In genomic region chr18:57806891-57807280, GRCh38 we compare ENCODE assay signal across 12 cellular contexts. TPM values are rescaled to one million over a fixed set of nuclear protein-coding genes. Genes with fewer than 3 reads are reported as not detected.
DNase-seq lines count a peak whose midpoint lies in the region; ATAC-seq, FAIRE-seq and TF ChIP-seq lines count a peak whose summit lies in the region.
"Had no signal": no experiment of that assay in that cellular context is flagged by ENCODE, and none has a peak within 500 bp of the region (broad histone marks: within the 10 kb centered on the region; RNA-seq: fewer than 3 reads in every experiment).

No MANE protein-coding gene starts in this region.

- no peak overlapping the region for H3K4me3 ChIP-seq in astrocyte of the spinal cord (ENCODE audit: low read depth, low read length)
- no peak overlapping the region for H3K4me3 ChIP-seq in left lung
- H3K4me3 ChIP-seq in aorta (ENCODE audit: low read length in 2 of 2), result no peak overlapping the region

- in situ Hi-C loops in astrocyte of the spinal cord (cut with HindIII; ENCODE audit: low sequenced_read_pairs), result no loop called here

- peaks cover 0 to 39% of the 10 kb centered on the region in 2 donors for H3K27me3 ChIP-seq in left lung
- no peaks in the 10 kb centered on the region for H3K27me3 ChIP-seq in aorta (ENCODE audit: control insufficient read depth in 1 of 2, insufficient read depth in 2 of 2, low read length in 1 of 2)

- H3K9me3 ChIP-seq in left lung (peaks cover 0 to 3% of the 10 kb centered on the region in 2 donors), aorta (ENCODE audit: control insufficient read depth, low read length) (no peaks in the 10 kb centered on the region)

- TF ChIP-seq CTCF in astrocyte of the spinal cord (IDR thresholded peaks at IDR 0.05; ENCODE audit: low read depth, low read length) (no peak), left lung (IDR thresholded peaks at IDR 0.05) (no peak)

- intact Hi-C loops in left cardiac atrium (cut with DNase I) (loop anchor here in 1 of 2 donors (10.0 kb wide), 1 partner anchor 172 kb away; no protein-coding TSS in a partner anchor), Right ventricle myocardium inferior (cut with DNase I) (loop anchor here (1.0 to 10.0 kb wide), 3 partner anchors 92 to 177 kb away; no protein-coding TSS in a partner anchor), left lung (cut with DNase I) (no loop called here), aorta (cut with DNase I) (no loop called here)

- DNase-seq in left cardiac atrium (peak; percentile 49), Right ventricle myocardium inferior (ENCODE audit: missing footprints) (no peak), astrocyte of the spinal cord (ENCODE audit: low read depth, low spot score) (peak; percentile 73), left lung (no peak), aorta (peak in 1 of 2 donors; percentile 67), GM19239 (ENCODE audit: insufficient read length, low spot score) (no peak), SHP77 treated with DMSO at 0.1 percent for 48 hours (lab: John Stamatoyannopoulos, UW) (no peak)
- DNase-seq: activated T-cell treated with anti-CD3 and anti-CD28 coated beads, Interleukin-2, amount 50 U/mL, for 1 hour; effector CD8-positive, alpha-beta T cell; NCI-H2029 treated with DMSO at 0.1 percent for 48 hours had no signal

- ATAC-seq in left cardiac atrium, result peak in 1 of 2 donors; percentile 12
- no peak for ATAC-seq in Right ventricle myocardium inferior
- ATAC-seq in left lung, result no peak
- peak; percentile 5 for ATAC-seq in aorta (ENCODE audit: low FRiP score)
- ATAC-seq in HG02981 (IDR thresholded peaks at IDR 0.05; ENCODE audit: unreplicated experiment), result no peak

- 1 to 4% methylated on average over 3 of the region's 3 CpGs for WGBS in aorta, 2 donors

- H3K27ac ChIP-seq in left lung (peak overlapping the region; percentile 24 to 41), aorta (ENCODE audit: low read depth in 1 of 2, low read length in 2 of 2) (peak overlapping the region; percentile 76 to 84)

- FAIRE-seq in GM19239 (lab: Jason Lieb, UNC), result no peak
- FAIRE-seq: GM12892 had no signal

- H3K4me1 ChIP-seq in left lung, result peaks cover 5 to 7% of the 10 kb centered on the region in 2 donors
- no peaks in the 10 kb centered on the region for H3K4me1 ChIP-seq in aorta (ENCODE audit: control insufficient read depth in 1 of 2, insufficient read depth in 2 of 2, low read length in 2 of 2)

- H3K36me3 ChIP-seq in left lung (no peaks in the 10 kb centered on the region), aorta (ENCODE audit: control insufficient read depth in 1 of 2, insufficient read depth in 2 of 2, low read length in 1 of 2) (no peaks in the 10 kb centered on the region)

RNA-seq across cellular contexts. Expression of gene ATP8B1, which starts 3.8 kb away (rescaled TPM):
- 10 to 100 TPM in 1 of 2 donors, 1 to 10 TPM in 1; 6.4 to 14.9 TPM for total RNA-seq in left cardiac atrium
- 5.0 TPM for total RNA-seq in Right ventricle myocardium inferior
- total RNA-seq in left lung, result 10 to 100 TPM; 24.0 to 26.6 TPM
- 100 to 1,000 TPM in 1 of 2 donors, 10 to 100 TPM in 1; 76.5 to 101 TPM for total RNA-seq in aorta
- 10 to 100 TPM; 11.6 to 33.1 TPM for polyA plus RNA-seq in aorta

Comparison
In these comparisons a context has a peak if more than half of its experiments do, and no peak if none do; other contexts are left out.
1. DNase-seq: peak in left cardiac atrium (single experiment) and astrocyte of the spinal cord (single experiment); none in Right ventricle myocardium inferior (single experiment), left lung (0 of 2), GM19239 (single experiment) and SHP77 treated with DMSO at 0.1 percent for 48 hours (single experiment).